In genomic region chr9:77785341-77785740, GRCh38 we compare ENCODE assay signal across 30 cellular contexts.
"Had no signal": no experiment of that assay in that cellular context is flagged by ENCODE, and none has a peak within 500 bp of the region (broad histone marks: within the 10 kb centered on the region; RNA-seq: fewer than 3 reads in every experiment).

No MANE protein-coding gene starts in this region.

- H3K4me1 ChIP-seq: colonic mucosa, Peyer's patch, SJSA1 had no signal

- H3K27me3 ChIP-seq: ascending aorta, cardiac muscle cell, colonic mucosa, MG63, Peyer's patch, SJSA1 had no signal

- ATAC-seq: activated CD8-positive, alpha-beta T cell treated with anti-CD3 and anti-CD28 coated beads, Interleukin-2, amount 10 ng/mL, durations not matched to agents 7 days and 5 days had no signal

- H3K36me3 ChIP-seq: cardiac muscle cell, colonic mucosa, MG63 had no signal

- FAIRE-seq: TTC549 had no signal

- H3K27ac ChIP-seq: ascending aorta, cardiac muscle cell, colonic mucosa, Peyer's patch, SJSA1 had no signal

- H3K4me3 ChIP-seq: ascending aorta, cardiac muscle cell, colonic mucosa, MG63, Peyer's patch, SJSA1 had no signal

- H3K9me3 ChIP-seq: ascending aorta, colonic mucosa, MG63, Peyer's patch, SJSA1 had no signal

- DNase-seq: activated CD4-positive, alpha-beta T cell treated with anti-CD3 and anti-CD28 coated beads, Interleukin-2, amount 10 ng/mL, durations not matched to agents 24 days and 14 days; activated CD4-positive, alpha-beta T cell treated with anti-CD3 and anti-CD28 coated beads, Interleukin-2, amount 50 U/mL, for 4 hours; activated CD8-positive, alpha-beta T cell treated with anti-CD3 and anti-CD28 coated beads, Interleukin-2, amount 10 ng/mL, durations not matched to agents 7 days and 5 days; activated gamma-delta T cell; activated naive CD4-positive, alpha-beta T cell treated with Interleukin-2 at 50 U/mL for 16 hours; activated naive CD8-positive, alpha-beta T cell treated with anti-CD3 and anti-CD28 coated beads, Interleukin-2, amount 10 ng/mL, durations not matched to agents 7 days and 5 days; activated T-cell treated with anti-CD3 and anti-CD28 coated beads, Interleukin-2, amount 50 U/mL, for 24 hours; amygdala; colonic mucosa; Kasumi-1; KG1; MG63; NCI-H1048; NCI-H1105 treated with DMSO at 0.1 percent for 48 hours; NCI-H1436; NCI-H187 treated with DMSO at 0.1 percent for 48 hours; NCI-H2081; NCI-H510A; NCI-H526; NCI-H748 treated with DMSO at 0.1 percent for 48 hours; Peyer's patch; RPMI8226; SHP77 treated with DMSO at 0.1 percent for 48 hours; SW 1271; T-helper 1 cell; T-helper 2 cell had no signal
